In the genomic region with DNA sequence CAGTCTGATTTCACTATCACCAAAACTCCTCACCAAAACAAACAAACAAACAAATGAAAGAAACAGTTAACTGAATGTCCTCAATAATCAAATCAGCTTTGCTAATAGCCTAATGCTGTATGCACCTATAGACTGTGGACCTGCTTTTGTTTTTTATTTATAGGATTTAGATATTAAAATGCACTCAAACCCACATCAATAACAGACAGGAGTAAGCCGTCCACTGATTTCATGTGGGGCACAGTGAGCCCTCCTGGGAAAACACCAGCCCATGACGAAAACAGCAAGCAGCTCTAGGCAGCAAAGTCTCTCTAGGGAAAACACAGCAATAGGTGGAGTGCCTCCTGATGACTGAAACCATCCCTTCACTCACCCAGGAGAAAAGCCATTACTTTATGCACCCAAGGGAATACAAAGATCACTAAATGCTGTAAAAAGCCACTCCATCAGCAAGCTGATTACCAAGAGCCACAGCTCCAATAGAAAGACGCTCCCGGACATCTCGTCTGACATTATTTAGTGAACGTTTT, we compare ENCODE assay signal across 11 cellular contexts. TPM values are rescaled to one million over a fixed set of nuclear protein-coding genes. Genes with fewer than 3 reads are reported as not detected.
DNase-seq lines count a peak whose midpoint lies in the region; ATAC-seq, FAIRE-seq and TF ChIP-seq lines count a peak whose summit lies in the region.
"Had no signal": no experiment of that assay in that cellular context is flagged by ENCODE, and none has a peak within 500 bp of the region (broad histone marks: within the 10 kb centered on the region; RNA-seq: fewer than 3 reads in every experiment).

No MANE protein-coding gene starts in this region.

- peak overlapping the region; percentile 4 for H3K27ac Mint-ChIP-seq in CD4-positive, alpha-beta T cell
- peak overlapping the region; percentile 65; the same call in 1 of the 2 replicates for H3K27ac Mint-ChIP-seq in HFFc6

- H3K4me3 ChIP-seq in SK-N-MC (no peak overlapping the region), muscle layer of colon (ENCODE audit: low read depth in 1 of 2, low read length in 2 of 2) (no peak overlapping the region)
- H3K4me3 ChIP-seq: MG63, SJCRH30 had no signal

- H3K36me3 Mint-ChIP-seq in CD4-positive, alpha-beta T cell (ENCODE audit: low read depth), result peaks cover 50% of the 10 kb centered on the region
- peaks cover 6% of the 10 kb centered on the region; the same call in 1 of the 2 replicates for H3K36me3 Mint-ChIP-seq in HFFc6 (ENCODE audit: low read depth)

- peaks cover 36% of the 10 kb centered on the region for H3K4me1 ChIP-seq in muscle layer of colon (ENCODE audit: insufficient read depth, low read length)
- H3K4me1 ChIP-seq: SJCRH30 had no signal

- peaks cover 7% of the 10 kb centered on the region for H3K4me1 Mint-ChIP-seq in CD4-positive, alpha-beta T cell (ENCODE audit: low read depth)
- peaks cover 8% of the 10 kb centered on the region for H3K4me1 Mint-ChIP-seq in HFFc6 (ENCODE audit: low read depth)

- no peak for DNase-seq in CD4-positive, alpha-beta T cell
- DNase-seq in HFFc6 (no peak), SK-N-MC (ENCODE audit: low read depth, low spot score) (no peak), NCI-H2196 (lab: John Stamatoyannopoulos, UW; ENCODE audit: unreplicated experiment) (no peak), D721Med (ENCODE audit: insufficient read length, low spot score) (no peak), GDM1 (lab: John Stamatoyannopoulos, UW) (no peak), cerebellar cortex (ENCODE audit: low spot score) (no peak)

- H3K9me3 Mint-ChIP-seq in CD4-positive, alpha-beta T cell, result no peaks in the 10 kb centered on the region
- H3K9me3 Mint-ChIP-seq in HFFc6, result no peaks in the 10 kb centered on the region

- intact Hi-C loops in CD4-positive, alpha-beta T cell (cut with DNase I, micrococcal nuclease), result loop anchor here (1.0 to 5.0 kb wide), 4 partner anchors 86 to 410 kb away; no protein-coding TSS in a partner anchor

- H3K27me3 ChIP-seq in CD4-positive, alpha-beta T cell (ENCODE audit: control insufficient read depth, insufficient read depth, low read length), result no peaks in the 10 kb centered on the region
- no peaks in the 10 kb centered on the region for H3K27me3 ChIP-seq in muscle layer of colon (ENCODE audit: control insufficient read depth in 1 of 2, insufficient read depth in 2 of 2, low read length in 2 of 2)
- H3K27me3 ChIP-seq: MG63, SJCRH30 had no signal

- H3K9ac ChIP-seq in SK-N-MC (ENCODE audit: insufficient read length) (no peak overlapping the region), muscle layer of colon (ENCODE audit: low read length) (peak overlapping the region; percentile 16)

- FAIRE-seq in D721Med (lab: Jason Lieb, UNC), result no peak

- POLR2A ChIA-PET in CD4-positive, alpha-beta T cell (lab: Charles Lee), result interaction anchor here (0.6 to 1.8 kb wide), 5 partner anchors 39 to 299 kb away, joined by 3 to 5 read pairs (median 5); a partner anchor contains a TSS

- CTCF ChIA-PET in CD4-positive, alpha-beta T cell (lab: Charles Lee), result interaction anchor here (0.7 to 3.5 kb wide), 20 partner anchors 8 to 206 kb away, joined by 3 to 37 read pairs (median 4); a partner anchor contains a TSS

- H3K9me3 ChIP-seq in CD4-positive, alpha-beta T cell (ENCODE audit: control insufficient read depth, low read length), result no peaks in the 10 kb centered on the region
- H3K9me3 ChIP-seq in SK-N-MC (ENCODE audit: low read depth, low read length) (no peaks in the 10 kb centered on the region), muscle layer of colon (ENCODE audit: low read length) (no peaks in the 10 kb centered on the region)
- H3K9me3 ChIP-seq: MG63, SJCRH30, thoracic aorta had no signal

- no peak for TF ChIP-seq CTCF in CD4-positive, alpha-beta T cell (IDR thresholded peaks at IDR 0.05)
- TF ChIP-seq CTCF in HFFc6 (IDR thresholded peaks at IDR 0.05), result no peak
- TF ChIP-seq CTCF in D721Med (IDR thresholded peaks at IDR 0.05; ENCODE audit: insufficient read depth, missing control alignments), result no peak

- H3K36me3 ChIP-seq in SK-N-MC (ENCODE audit: insufficient read depth, low read length) (0 out of 2 replicates have a peak, but pooled peaks cover 4% of the 10 kb centered on the region), muscle layer of colon (ENCODE audit: insufficient read depth, low read length) (no peaks in the 10 kb centered on the region)
- H3K36me3 ChIP-seq: thoracic aorta had no signal

- H3K4me3 Mint-ChIP-seq in CD4-positive, alpha-beta T cell, result no peak overlapping the region
- no peak overlapping the region for H3K4me3 Mint-ChIP-seq in HFFc6

- no peak for ATAC-seq in CD4-positive, alpha-beta T cell (ENCODE audit: poor library complexity)

- H3K27me3 Mint-ChIP-seq in CD4-positive, alpha-beta T cell, result no peaks in the 10 kb centered on the region
- H3K27me3 Mint-ChIP-seq in HFFc6 (ENCODE audit: insufficient read depth), result no peaks in the 10 kb centered on the region

- H3K27ac ChIP-seq in CD4-positive, alpha-beta T cell (ENCODE audit: low read depth, low read length), result no peak overlapping the region
- H3K27ac ChIP-seq in SK-N-MC (peak overlapping the region; percentile 16; the same call in 1 of the 2 replicates), muscle layer of colon (ENCODE audit: low read depth, low read length) (peak overlapping the region; percentile 67)
- H3K27ac ChIP-seq: SJCRH30 had no signal

RNA-seq across cellular contexts. Expression of a gene that starts 47.8 kb away (rescaled TPM):
- total RNA-seq in CD4-positive, alpha-beta T cell, result 10 to 100 TPM; 31.8 to 39.1 TPM
- 10 to 100 TPM; 37.1 to 45.1 (median 40.7) TPM for total RNA-seq in HFFc6 (2021; fragmentation: NEBNext Ultra II Directional; extraction: Animal tissue kit (Norgen Biotek cat#: 25700))
